Comparison of ENCODE assay signal across 6 cellular contexts in genomic region chr11:115100706-115101105, GRCh38.
"Had no signal": no experiment of that assay in that cellular context is flagged by ENCODE, and none has a peak within 500 bp of the region (broad histone marks: within the 10 kb centered on the region; RNA-seq: fewer than 3 reads in every experiment).

No MANE protein-coding gene starts in this region.

- DNase-seq: IMR-90, KBM-7, KG1 had no signal

- H3K27ac ChIP-seq: HL-60 had no signal

- ATAC-seq: HepG2, K562 had no signal

- H3K4me3 ChIP-seq: K562 had no signal
